20 cellular contexts compared by ENCODE assay signal in the genomic region with DNA sequence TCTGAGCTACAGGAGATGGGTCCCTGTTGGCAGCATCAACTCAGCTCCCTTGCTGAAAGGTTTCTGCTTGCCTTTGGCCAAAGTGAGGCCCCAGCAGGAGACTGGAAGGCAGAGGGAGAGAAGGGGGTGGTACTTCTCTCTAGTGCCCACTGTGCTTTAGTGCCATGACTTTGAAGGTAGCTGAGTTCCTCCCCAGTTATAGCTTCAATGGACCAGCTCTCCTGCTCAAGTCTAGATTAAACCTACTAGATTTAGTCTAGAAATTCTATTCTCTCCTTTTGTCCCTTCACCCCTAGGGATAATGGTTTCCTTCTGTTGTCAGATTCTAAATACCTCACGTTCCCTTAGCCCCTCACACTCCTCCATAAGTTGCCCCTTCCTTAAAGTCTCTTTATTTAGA.
"Had no signal": no experiment of that assay in that cellular context is flagged by ENCODE, and none has a peak within 500 bp of the region (broad histone marks: within the 10 kb centered on the region; RNA-seq: fewer than 3 reads in every experiment).

No MANE protein-coding gene starts in this region.

- DNase-seq: activated CD4-positive, alpha-beta T cell treated with anti-CD3 and anti-CD28 coated beads for 1 hour; activated gamma-delta T cell treated with Interleukin-2 at 50 U/mL for 16 hours; activated T-cell treated with anti-CD3 and anti-CD28 coated beads, Interleukin-2, amount 50 U/mL, for 1 hour; effector memory CD4-positive, alpha-beta T cell; foreskin melanocyte; hypothalamus; lower lobe of right lung; mesendoderm; occipital lobe; posterior cingulate gyrus; spleen; stimulated activated CD4-positive, alpha-beta T cell treated with anti-CD3 and anti-CD28 coated beads, Interleukin-4, amount 100 ng/mL, for 1 hour; stimulated activated naive CD4-positive, alpha-beta T cell; T-helper 1 cell had no signal

- H3K4me1 Mint-ChIP-seq: activated naive CD4-positive, alpha-beta T cell treated with anti-CD3 and anti-CD28 coated beads, Interleukin-2, amount 50 U/mL, for 24 hours; central memory CD8-positive, alpha-beta T cell had no signal

- H3K27ac ChIP-seq: lower lobe of right lung, testis had no signal

- H3K27me3 Mint-ChIP-seq: activated naive CD4-positive, alpha-beta T cell treated with anti-CD3 and anti-CD28 coated beads, Interleukin-2, amount 50 U/mL, for 24 hours; central memory CD8-positive, alpha-beta T cell had no signal

- H3K9me3 Mint-ChIP-seq: activated naive CD4-positive, alpha-beta T cell treated with anti-CD3 and anti-CD28 coated beads, Interleukin-2, amount 50 U/mL, for 24 hours; central memory CD8-positive, alpha-beta T cell; neural crest cell had no signal

- H3K4me3 Mint-ChIP-seq: activated naive CD4-positive, alpha-beta T cell treated with anti-CD3 and anti-CD28 coated beads, Interleukin-2, amount 50 U/mL, for 24 hours; central memory CD8-positive, alpha-beta T cell; neural crest cell; type B pancreatic cell had no signal

- H3K4me3 ChIP-seq: lower lobe of right lung, mucosa of descending colon, spleen, testis had no signal

- H3K4me1 ChIP-seq: lower lobe of right lung had no signal

- H3K36me3 ChIP-seq: lower lobe of right lung, spleen had no signal

- H3K27ac Mint-ChIP-seq: activated naive CD4-positive, alpha-beta T cell treated with anti-CD3 and anti-CD28 coated beads, Interleukin-2, amount 50 U/mL, for 24 hours; type B pancreatic cell had no signal

- H3K36me3 Mint-ChIP-seq: activated naive CD4-positive, alpha-beta T cell treated with anti-CD3 and anti-CD28 coated beads, Interleukin-2, amount 50 U/mL, for 24 hours; type B pancreatic cell had no signal
